In the genomic region with DNA sequence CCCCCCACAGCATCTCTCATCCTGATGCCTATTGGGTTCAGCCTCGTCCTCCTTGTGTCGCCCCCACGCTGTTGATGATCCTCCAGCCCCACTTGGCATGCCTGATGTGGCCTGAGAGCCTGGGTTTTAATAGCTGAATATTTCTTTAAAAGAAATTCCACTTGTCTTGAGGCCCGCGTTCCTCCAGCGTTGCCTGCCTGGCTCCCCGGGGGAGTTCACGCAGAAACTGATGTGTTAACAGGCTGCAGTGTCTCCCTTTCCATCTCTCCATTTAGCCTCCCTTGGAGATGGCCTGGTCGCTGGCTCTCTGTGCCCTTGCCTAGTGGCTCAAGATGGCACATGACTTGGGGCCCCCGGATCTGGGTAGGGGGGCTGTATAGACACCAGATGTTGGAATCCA, we compare ENCODE assay signal across 31 cellular contexts. TPM values are rescaled to one million over a fixed set of nuclear protein-coding genes. Genes with fewer than 3 reads are reported as not detected.
"Had no signal": no experiment of that assay in that cellular context is flagged by ENCODE, and none has a peak within 500 bp of the region (broad histone marks: within the 10 kb centered on the region; RNA-seq: fewer than 3 reads in every experiment).

No MANE protein-coding gene starts in this region.

- H3K4me1 Mint-ChIP-seq: endodermal cell; immature natural killer cell; natural killer cell; stimulated activated naive B cell treated with anti-CD40 and anti-IgM and Interleukin-4, amounts not matched to agents 10 μg/mL and 1 μg/mL and 100 μg/mL, for 72 hours had no signal

- H3K27me3 ChIP-seq: colonic mucosa, right atrium auricular region, uterus had no signal

- H3K36me3 Mint-ChIP-seq: natural killer cell had no signal

- H3K27ac ChIP-seq: colonic mucosa, esophagus muscularis mucosa, lower lobe of right lung, neutrophil, parathyroid adenoma, right atrium auricular region, thoracic aorta, transverse colon, upper lobe of right lung, uterus had no signal

- H3K9me3 ChIP-seq: colonic mucosa, neutrophil had no signal

- H3K4me1 ChIP-seq: colonic mucosa, lower lobe of right lung, parathyroid adenoma, right atrium auricular region, upper lobe of right lung, uterus had no signal

- H3K79me2 ChIP-seq: parathyroid adenoma had no signal

- H3K27ac Mint-ChIP-seq: dendritic cell treated with granulocyte-macrophage colony-stimulating factor and Interleukin-4, amounts not matched to agents 40 ng/mL and 50 ng/mL, for 4 days; endodermal cell; natural killer cell; progenitor cell of endocrine pancreas; stimulated activated naive B cell treated with anti-CD40 and anti-IgM and Interleukin-4, amounts not matched to agents 10 μg/mL and 1 μg/mL and 100 μg/mL, for 72 hours; stimulated activated naive CD8-positive, alpha-beta T cell treated with anti-CD3 and anti-CD28 coated beads, Interleukin-15, Interleukin-2, amounts not matched to agents 100 ng/mL and 50 ng/mL, for 24 hours had no signal

- H2AFZ ChIP-seq: parathyroid adenoma had no signal

- H3K4me2 ChIP-seq: smooth muscle cell had no signal

- H3K4me3 Mint-ChIP-seq: dendritic cell treated with granulocyte-macrophage colony-stimulating factor and Interleukin-4, amounts not matched to agents 40 ng/mL and 50 ng/mL, for 4 days; endodermal cell; immature natural killer cell; natural killer cell; stimulated activated naive B cell treated with anti-CD40 and anti-IgM and Interleukin-4, amounts not matched to agents 10 μg/mL and 1 μg/mL and 100 μg/mL, for 72 hours; stimulated activated naive CD8-positive, alpha-beta T cell treated with anti-CD3 and anti-CD28 coated beads, Interleukin-15, Interleukin-2, amounts not matched to agents 100 ng/mL and 50 ng/mL, for 24 hours had no signal

- FAIRE-seq: endothelial cell of umbilical vein had no signal

- H3K9ac ChIP-seq: parathyroid adenoma had no signal

- DNase-seq: colonic mucosa; effector CD8-positive, alpha-beta T cell; endodermal cell; foreskin melanocyte; hypothalamus; immature natural killer cell; islet precursor cell; left ventricle myocardium superior; lower lobe of right lung; natural killer cell; stimulated activated CD4-positive, alpha-beta T cell treated with anti-CD3 and anti-CD28 coated beads, Interleukin-2, amount 100 ng/mL, for 48 hours; stimulated activated naive B cell treated with anti-CD40 and anti-IgM and Interleukin-4, amounts not matched to agents 10 μg/mL and 1 μg/mL and 100 μg/mL, for 72 hours; transverse colon; upper lobe of right lung; uterus had no signal

- H3K4me3 ChIP-seq: colonic mucosa, esophagus muscularis mucosa, lower lobe of right lung, right atrium auricular region, smooth muscle cell, thoracic aorta, transverse colon, upper lobe of right lung, uterus had no signal

- ATAC-seq: left ventricle myocardium superior; lower lobe of right lung; natural killer cell; sciatic nerve; stimulated activated naive B cell treated with anti-CD40 and anti-IgM and Interleukin-4, amounts not matched to agents 10 μg/mL and 1 μg/mL and 100 μg/mL, for 72 hours; upper lobe of right lung had no signal

- H3K36me3 ChIP-seq: colonic mucosa, esophagus muscularis mucosa, lower lobe of right lung, neutrophil, right atrium auricular region, thoracic aorta, transverse colon, upper lobe of right lung, uterus had no signal

RNA-seq across cellular contexts. Expression of a gene that starts 9.4 kb away (rescaled TPM):
- total RNA-seq: chondrocyte, endodermal cell, endothelial cell of umbilical vein, epithelial cell of proximal tubule, esophagus muscularis mucosa, left ventricle myocardium superior, lower lobe of right lung, mononuclear cell, natural killer cell, omental fat pad, progenitor cell of endocrine pancreas, right atrium auricular region, sciatic nerve, thoracic aorta, transverse colon, upper lobe of right lung, uterus had no signal
- polyA plus RNA-seq: endothelial cell of umbilical vein, immature natural killer cell, neural cell, smooth muscle cell had no signal
